Comparison of ENCODE assay signal across 8 cellular contexts in genomic region chr3:42600958-42601675, GRCh38. TPM values are rescaled to one million over a fixed set of nuclear protein-coding genes. Genes with fewer than 3 reads are reported as not detected.
A peak's percentile ranks its signal among the peaks of the same experiment; 100 is the strongest.
DNase-seq lines count a peak whose midpoint lies in the region; ATAC-seq and TF ChIP-seq lines count a peak whose summit lies in the region.

No MANE protein-coding gene starts in this region.

- peak overlapping the region; percentile 98 for H3K27ac ChIP-seq in VCaP

- no peak; the same call in 1 of the 2 replicates for TF ChIP-seq CTCF in VCaP (conservative IDR thresholded peaks at IDR 0.05)

- ATAC-seq in GM21825 (IDR thresholded peaks at IDR 0.05; ENCODE audit: unreplicated experiment): peak; percentile 25

- DNase-seq in NCI-H146 (lab: John Stamatoyannopoulos, UW) (peak; percentile 55), NCI-H146 treated with DMSO at 0.1 percent for 48 hours (lab: John Stamatoyannopoulos, UW; ENCODE audit: unreplicated experiment) (no peak), Kasumi-1 (lab: John Stamatoyannopoulos, UW) (peak; percentile 91 to 94), lung microvascular endothelial cell (ENCODE audit: low read depth in 2 of 2) (peak; percentile 45 to 71)
- DNase-seq in effector CD4-positive, alpha-beta T cell: peak; percentile 44
- DNase-seq in stimulated activated CD8-positive, alpha-beta memory T cell treated with anti-CD3 and anti-CD28 coated beads, Interleukin-4, amount 100 ng/mL, for 24 hours (ENCODE audit: low read depth): peak; percentile 45

RNA-seq across cellular contexts. Expression of gene NKTR, which starts 0.6 kb away (rescaled TPM):
- total RNA-seq in lung microvascular endothelial cell: 27.0 and 46.0 TPM in 2 replicates

RNA-seq across cellular contexts. Expression of gene SS18L2, which starts 10.5 kb away (rescaled TPM):
- total RNA-seq in lung microvascular endothelial cell: 27.9 and 35.3 TPM in 2 replicates

RNA-seq across cellular contexts. Expression of gene SEC22C, which starts 19.4 kb away (rescaled TPM):
- 63.6 and 95.6 TPM in 2 replicates for total RNA-seq in lung microvascular endothelial cell

RNA-seq across cellular contexts. Expression of gene ZBTB47, which starts 52.4 kb away (rescaled TPM):
- 9.8 and 23.6 TPM in 2 replicates for total RNA-seq in lung microvascular endothelial cell
